2 cellular contexts compared by ENCODE assay signal in genomic region chr12:67651380-67651695, GRCh38.
TF ChIP-seq lines count a peak whose summit lies in the region.

No MANE protein-coding gene starts in this region.

TF ChIP-seq in HepG2, 621 proteins besides CTCF, POLR2A, EP300 and RAD21:
- TF ChIP-seq KLF6 (CRISPR knock-in tag; IDR thresholded peaks at IDR 0.05) (no peak), ZNF740 (CRISPR knock-in tag; IDR thresholded peaks at IDR 0.05) (no peak), HMG20B (CRISPR knock-in tag; conservative IDR thresholded peaks at IDR 0.05) (no peak), ZNF142 (CRISPR knock-in tag; IDR thresholded peaks at IDR 0.05) (no peak), MIER2 (CRISPR knock-in tag; IDR thresholded peaks at IDR 0.05) (no peak), TGIF2 (CRISPR knock-in tag; IDR thresholded peaks at IDR 0.05) (no peak), ZNF891 (CRISPR knock-in tag; IDR thresholded peaks at IDR 0.05) (no peak), RFX1 (IDR thresholded peaks at IDR 0.05) (no peak), BHLHE40 (IDR thresholded peaks at IDR 0.05; ENCODE audit: low read length) (no peak), ZNF761 (CRISPR knock-in tag; conservative IDR thresholded peaks at IDR 0.05) (no peak), POGK (CRISPR knock-in tag; conservative IDR thresholded peaks at IDR 0.05) (no peak)

TF ChIP-seq in WTC11, 78 proteins besides CTCF, POLR2A, EP300 and RAD21:
- no peak for TF ChIP-seq SMAD4 (CRISPR knock-in tag; IDR thresholded peaks at IDR 0.05)
- TF ChIP-seq ATF6 (CRISPR knock-in tag; IDR thresholded peaks at IDR 0.05): no peak
- no peak for TF ChIP-seq E2F1 (CRISPR knock-in tag; IDR thresholded peaks at IDR 0.05)
- TF ChIP-seq FOXJ3 (CRISPR knock-in tag; IDR thresholded peaks at IDR 0.05; ENCODE audit: borderline replicate concordance): no peak
- no peak for TF ChIP-seq NFATC4 (CRISPR knock-in tag; IDR thresholded peaks at IDR 0.05)
